Comparison of ENCODE assay signal across 21 cellular contexts in genomic region chr5:58683567-58683966, GRCh38.
"Had no signal": no experiment of that assay in that cellular context is flagged by ENCODE, and none has a peak within 500 bp of the region (broad histone marks: within the 10 kb centered on the region; RNA-seq: fewer than 3 reads in every experiment).

No MANE protein-coding gene starts in this region.

- H3K27ac ChIP-seq: colonic mucosa, gastroesophageal sphincter, heart left ventricle, hepatocyte, neural progenitor cell, parathyroid adenoma, prostate gland, right atrium auricular region, stomach, thyroid gland had no signal

- H3K79me2 ChIP-seq: hepatocyte, parathyroid adenoma had no signal

- FAIRE-seq: kidney had no signal

- H3K9me3 ChIP-seq: colonic mucosa, gastroesophageal sphincter, heart left ventricle, prostate gland, right atrium auricular region, stomach, thyroid gland had no signal

- DNase-seq: colonic mucosa; effector memory CD4-positive, alpha-beta T cell; foreskin fibroblast; heart left ventricle; kidney; mammary epithelial cell; mesendoderm; midbrain; naive thymus-derived CD4-positive, alpha-beta T cell; stimulated activated CD4-positive, alpha-beta T cell treated with anti-CD3 and anti-CD28 coated beads, Interleukin-2, amount 100 ng/mL, for 24 hours; stimulated activated CD4-positive, alpha-beta T cell treated with anti-CD3 and anti-CD28 coated beads, Interleukin-4, amount 100 ng/mL, for 24 hours; stimulated activated naive CD4-positive, alpha-beta T cell treated with Interleukin-2 at 50 U/mL for 16 hours; stomach; thyroid gland had no signal

- H3K4me2 ChIP-seq: hepatocyte, neural progenitor cell, smooth muscle cell had no signal

- H3K36me3 ChIP-seq: colonic mucosa, gastroesophageal sphincter, heart left ventricle, neural progenitor cell, prostate gland, right atrium auricular region, stomach, thyroid gland had no signal

- H3K27me3 ChIP-seq: colonic mucosa, gastroesophageal sphincter, heart left ventricle, hepatocyte, neural progenitor cell, right atrium auricular region, stomach, thyroid gland had no signal

- H2AFZ ChIP-seq: hepatocyte, neural progenitor cell, parathyroid adenoma had no signal

- H3K4me1 ChIP-seq: colonic mucosa, gastroesophageal sphincter, heart left ventricle, neural progenitor cell, parathyroid adenoma, prostate gland, right atrium auricular region, stomach, thyroid gland had no signal

- H3K9ac ChIP-seq: neural progenitor cell, parathyroid adenoma had no signal

- H3K4me3 ChIP-seq: colonic mucosa, gastroesophageal sphincter, heart left ventricle, hepatocyte, neural progenitor cell, prostate gland, right atrium auricular region, smooth muscle cell, stomach, thyroid gland had no signal
